ENCODE assay signal across 9 cellular contexts in the genomic region with DNA sequence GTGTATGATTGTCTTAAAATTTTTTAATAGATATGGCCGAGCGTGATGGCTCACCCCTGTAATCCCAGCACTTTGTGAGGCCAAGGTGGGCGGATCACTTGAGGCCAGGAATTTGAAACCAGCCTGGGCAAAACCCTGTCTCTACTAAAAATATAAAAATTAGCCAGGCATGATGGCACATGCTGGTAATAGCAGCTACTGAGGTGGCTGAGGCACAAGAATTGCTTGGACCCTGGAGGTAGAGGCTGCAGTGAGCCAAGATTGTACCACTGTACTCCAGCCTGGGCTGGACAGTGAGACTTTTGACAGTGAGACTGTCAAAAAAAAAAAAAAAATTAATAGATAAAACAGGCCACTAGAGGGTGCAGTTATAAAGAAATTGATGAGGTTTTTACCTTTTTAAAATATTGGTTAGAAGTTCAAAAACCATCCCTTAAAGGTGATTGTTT. TPM values are rescaled to one million over a fixed set of nuclear protein-coding genes. Genes with fewer than 3 reads are reported as not detected.
DNase-seq lines count a peak whose midpoint lies in the region; ATAC-seq and TF ChIP-seq lines count a peak whose summit lies in the region.
"Had no signal": no experiment of that assay in that cellular context is flagged by ENCODE, and none has a peak within 500 bp of the region (broad histone marks: within the 10 kb centered on the region; RNA-seq: fewer than 3 reads in every experiment).

No MANE protein-coding gene starts in this region.

- H3K27me3 ChIP-seq in Panc1 (ENCODE audit: control insufficient read depth, insufficient read depth, low read length) (no peaks in the 10 kb centered on the region), uterus (no peaks in the 10 kb centered on the region)

- BruUV-seq in Panc1 (replicated peaks; lab: Mats Ljungman, UMichigan), result no TSS peak

- H3K9me3 ChIP-seq in Panc1 (ENCODE audit: control insufficient read depth, insufficient read depth, low read depth, low read length) (no peaks in the 10 kb centered on the region), uterus (no peaks in the 10 kb centered on the region)

- H3K27me3 Mint-ChIP-seq in activated naive CD8-positive, alpha-beta T cell treated with anti-CD3 and anti-CD28 coated beads, Interleukin-2, amount 10 ng/mL, durations not matched to agents 7 days and 5 days, result no peaks in the 10 kb centered on the region
- H3K27me3 Mint-ChIP-seq in activated naive CD8-positive, alpha-beta T cell treated with anti-CD3 and anti-CD28 coated beads, Interleukin-2, amount 50 U/mL, for 24 hours, result no peaks in the 10 kb centered on the region
- H3K27me3 Mint-ChIP-seq: activated naive CD8-positive, alpha-beta T cell had no signal

- TF ChIP-seq CTCF in Panc1 (IDR thresholded peaks at IDR 0.05) (no peak; the same call in 1 of the 2 replicates), uterus (IDR thresholded peaks at IDR 0.05) (peak in 3 of 4 experiments; percentile 18 to 38 (median 18))

- peak; percentile 26 for ATAC-seq in activated naive CD8-positive, alpha-beta T cell treated with anti-CD3 and anti-CD28 coated beads, Interleukin-2, amount 10 ng/mL, durations not matched to agents 7 days and 5 days (ENCODE audit: low read depth)
- ATAC-seq in activated naive CD8-positive, alpha-beta T cell treated with anti-CD3 and anti-CD28 coated beads, Interleukin-2, amount 50 U/mL, for 24 hours, result no peak
- ATAC-seq in Panc1, result peak; percentile 72
- no peak for ATAC-seq in sciatic nerve

- intact Hi-C loops in Panc1 (cut with micrococcal nuclease; ENCODE audit: unreplicated experiment) (loop anchor here (10.0 kb wide), 1 partner anchor 165 kb away; a partner anchor contains a TSS), uterus (cut with DNase I; ENCODE audit: low total_unique reads) (no loop called here), sciatic nerve (cut with DNase I) (no loop called here)

- H3K4me1 Mint-ChIP-seq in activated naive CD8-positive, alpha-beta T cell treated with anti-CD3 and anti-CD28 coated beads, Interleukin-2, amount 10 ng/mL, durations not matched to agents 7 days and 5 days, result no peaks in the 10 kb centered on the region
- H3K4me1 Mint-ChIP-seq in activated naive CD8-positive, alpha-beta T cell treated with anti-CD3 and anti-CD28 coated beads, Interleukin-2, amount 50 U/mL, for 24 hours, result no peaks in the 10 kb centered on the region

- H3K4me3 ChIP-seq in Panc1 (ENCODE audit: low read depth in 2 of 2, low read length in 2 of 2) (no peak overlapping the region), uterus (no peak overlapping the region)

- no peak overlapping the region for H3K27ac Mint-ChIP-seq in activated naive CD8-positive, alpha-beta T cell treated with anti-CD3 and anti-CD28 coated beads, Interleukin-2, amount 10 ng/mL, durations not matched to agents 7 days and 5 days
- no peak overlapping the region for H3K27ac Mint-ChIP-seq in activated naive CD8-positive, alpha-beta T cell treated with anti-CD3 and anti-CD28 coated beads, Interleukin-2, amount 50 U/mL, for 24 hours
- H3K27ac Mint-ChIP-seq: activated naive CD8-positive, alpha-beta T cell had no signal

- H3K36me3 Mint-ChIP-seq in activated naive CD8-positive, alpha-beta T cell treated with anti-CD3 and anti-CD28 coated beads, Interleukin-2, amount 10 ng/mL, durations not matched to agents 7 days and 5 days, result no peaks in the 10 kb centered on the region
- H3K36me3 Mint-ChIP-seq in activated naive CD8-positive, alpha-beta T cell treated with anti-CD3 and anti-CD28 coated beads, Interleukin-2, amount 50 U/mL, for 24 hours (ENCODE audit: low read depth), result peaks cover 31% of the 10 kb centered on the region

- POLR2A ChIA-PET in activated naive CD8-positive, alpha-beta T cell treated with anti-CD3 and anti-CD28 coated beads, Interleukin-2, amount 10 ng/mL, durations not matched to agents 7 days and 5 days (lab: Charles Lee), result no interaction called here
- POLR2A ChIA-PET in Panc1 (lab: Charles Lee), result interaction anchor here (0.7 kb wide), 1 partner anchor 22 kb away, joined by 4 read pairs; no protein-coding TSS in a partner anchor

- DNase-seq in activated naive CD8-positive, alpha-beta T cell treated with anti-CD3 and anti-CD28 coated beads, Interleukin-2, amount 10 ng/mL, durations not matched to agents 7 days and 5 days, result no peak
- DNase-seq in activated naive CD8-positive, alpha-beta T cell treated with anti-CD3 and anti-CD28 coated beads, Interleukin-2, amount 50 U/mL, for 24 hours, result no peak
- DNase-seq in Panc1 (ENCODE audit: low read depth, low spot score) (no peak), fibroblast of peridontal ligament (ENCODE audit: extremely low read depth) (peak; percentile 53), uterus (no peak), middle frontal gyrus (ENCODE audit: extremely low spot score, low spot score) (no peak), NCI-H187 (lab: John Stamatoyannopoulos, UW) (no peak), sciatic nerve (ENCODE audit: low spot score) (no peak)

- H3K27ac ChIP-seq in Panc1 (ENCODE audit: low read length) (no peak overlapping the region), uterus (no peak overlapping the region)

- no peaks in the 10 kb centered on the region for H3K9me3 Mint-ChIP-seq in activated naive CD8-positive, alpha-beta T cell treated with anti-CD3 and anti-CD28 coated beads, Interleukin-2, amount 10 ng/mL, durations not matched to agents 7 days and 5 days
- no peaks in the 10 kb centered on the region for H3K9me3 Mint-ChIP-seq in activated naive CD8-positive, alpha-beta T cell treated with anti-CD3 and anti-CD28 coated beads, Interleukin-2, amount 50 U/mL, for 24 hours

- no peak overlapping the region for H3K4me3 Mint-ChIP-seq in activated naive CD8-positive, alpha-beta T cell treated with anti-CD3 and anti-CD28 coated beads, Interleukin-2, amount 10 ng/mL, durations not matched to agents 7 days and 5 days
- no peak overlapping the region for H3K4me3 Mint-ChIP-seq in activated naive CD8-positive, alpha-beta T cell treated with anti-CD3 and anti-CD28 coated beads, Interleukin-2, amount 50 U/mL, for 24 hours
- H3K4me3 Mint-ChIP-seq: activated naive CD8-positive, alpha-beta T cell had no signal

- no peak for TF ChIP-seq POLR2A in uterus (IDR thresholded peaks at IDR 0.05)

- H3K36me3 ChIP-seq in Panc1 (ENCODE audit: control insufficient read depth, insufficient read depth, low read length) (peaks cover 13% of the 10 kb centered on the region), uterus (no peaks in the 10 kb centered on the region)

- CTCF ChIA-PET in Panc1 (lab: Charles Lee), result interaction anchor here (0.6 to 0.7 kb wide), 2 partner anchors 10 to 416 kb away, joined by 6 to 8 read pairs; no protein-coding TSS in a partner anchor

- H3K4me1 ChIP-seq in Panc1 (ENCODE audit: control insufficient read depth, insufficient read depth, low read length) (no peaks in the 10 kb centered on the region), uterus (no peaks in the 10 kb centered on the region)

- in situ Hi-C loops in Panc1 (cut with HindIII; ENCODE audit: low pct_unique_long_range_greater_than_20kb, low sequenced_read_pairs), result no loop called here

RNA-seq across cellular contexts. Expression of a gene that starts 20.5 kb away (rescaled TPM):
- 10 to 100 TPM; 27.2 to 29.8 TPM for total RNA-seq in activated naive CD8-positive, alpha-beta T cell treated with anti-CD3 and anti-CD28 coated beads, Interleukin-2, amount 10 ng/mL, durations not matched to agents 7 days and 5 days
- total RNA-seq in Panc1 (2021; ENCODE audit: unreplicated experiment) (30.3 TPM), uterus (10 to 100 TPM in 3 of 4 donors, 1 to 10 TPM in 1; 2.6 to 26.2 (median 20.4) TPM), sciatic nerve (19.3 TPM)
- 20.6 TPM for polyA plus RNA-seq in Panc1 (2012; ENCODE audit: insufficient read length)

RNA-seq across cellular contexts. Expression of a gene that starts 40.5 kb away (rescaled TPM):
- total RNA-seq in activated naive CD8-positive, alpha-beta T cell treated with anti-CD3 and anti-CD28 coated beads, Interleukin-2, amount 10 ng/mL, durations not matched to agents 7 days and 5 days, result not detected
- total RNA-seq in Panc1 (2021; ENCODE audit: unreplicated experiment), result 3.6 TPM
- 1.9 TPM for polyA plus RNA-seq in Panc1 (2012; ENCODE audit: insufficient read length)
- total RNA-seq in uterus, result under 1 TPM in 1 of 4 donors, not detected in 3; 0.28 TPM
- total RNA-seq in sciatic nerve, result not detected

Comparison
In these comparisons a context has a peak if more than half of its experiments do, and no peak if none do; other contexts are left out.
1. ATAC-seq: peak in activated naive CD8-positive, alpha-beta T cell treated with anti-CD3 and anti-CD28 coated beads, Interleukin-2, amount 10 ng/mL, durations not matched to agents 7 days and 5 days (single experiment) and Panc1 (single experiment); none in activated naive CD8-positive, alpha-beta T cell treated with anti-CD3 and anti-CD28 coated beads, Interleukin-2, amount 50 U/mL, for 24 hours (single experiment) and sciatic nerve (single experiment).